ENCODE assay signal across 15 cellular contexts in genomic region chr12:21831671-21832357, GRCh38. TPM values are rescaled to one million over a fixed set of nuclear protein-coding genes. Genes with fewer than 3 reads are reported as not detected.
A peak's percentile ranks its signal among the peaks of the same experiment; 100 is the strongest.
DNase-seq lines count a peak whose midpoint lies in the region; ATAC-seq, FAIRE-seq and TF ChIP-seq lines count a peak whose summit lies in the region.
"Had no signal": no experiment of that assay in that cellular context is flagged by ENCODE, and none has a peak within 500 bp of the region (broad histone marks: within the 10 kb centered on the region; RNA-seq: fewer than 3 reads in every experiment).

No MANE protein-coding gene starts in this region.

- DNase-seq in AG08396 (ENCODE audit: low spot score), result peak; percentile 23
- DNase-seq in caudate nucleus (lab: John Stamatoyannopoulos, UW), result no peak
- DNase-seq in right cardiac atrium, result peak in 2 of 3 donors; percentile 14 to 19
- peak in 1 of 2 donors; percentile 24 for DNase-seq in gastrocnemius medialis
- DNase-seq in AG08395 (ENCODE audit: low spot score), result no peak
- no peak for DNase-seq in HTR-8/SVneo (ENCODE audit: insufficient read length, low spot score)
- no peak for DNase-seq in activated CD4-positive, alpha-beta memory T cell treated with anti-CD3 and anti-CD28 coated beads for 36 hours
- DNase-seq: activated effector memory CD4-positive, alpha-beta T cell treated with anti-CD3 and anti-CD28 coated beads, Interleukin-2, amount 50 U/mL, for 16 hours; stimulated activated CD4-positive, alpha-beta T cell treated with anti-CD3 and anti-CD28 coated beads, Interleukin-1b, Interleukin-23, amount 100 ng/mL, for 48 hours; stimulated activated naive CD4-positive, alpha-beta T cell treated with Interleukin-2 at 50 U/mL for 16 hours had no signal

- H3K4me3 ChIP-seq in right cardiac atrium (ENCODE audit: low read length) (no peak overlapping the region), gastrocnemius medialis (no peak overlapping the region)

- peaks cover 0 to 14% of the 10 kb centered on the region in 2 donors for H3K36me3 ChIP-seq in gastrocnemius medialis

- 60% methylated on average over 6 of the region's 6 CpGs for WGBS in right cardiac atrium

- H3K4me1 Mint-ChIP-seq in activated CD4-positive, alpha-beta memory T cell treated with anti-CD3 and anti-CD28 coated beads for 36 hours (ENCODE audit: low read depth), result no peaks in the 10 kb centered on the region

- H3K4me3 Mint-ChIP-seq in activated CD4-positive, alpha-beta memory T cell treated with anti-CD3 and anti-CD28 coated beads for 36 hours, result no peak overlapping the region
- H3K4me3 Mint-ChIP-seq: natural killer cell treated with Interleukin-12 subunit alpha and Interleukin-12 subunit beta and Interleukin-15 and Interleukin-18, amount 100 ng/mL, for 72 hours had no signal

- in situ Hi-C loops in gastrocnemius medialis (cut with MboI; ENCODE audit: low sequenced_read_pairs in 4 of 4), result no loop called here

- FAIRE-seq in HTR-8/SVneo (lab: Jason Lieb, UNC), result no peak
- FAIRE-seq: GM12892 had no signal

- H3K27me3 ChIP-seq in right cardiac atrium (ENCODE audit: control insufficient read depth, insufficient read depth) (no peaks in the 10 kb centered on the region), gastrocnemius medialis (no peaks in the 10 kb centered on the region)

- H3K9me3 Mint-ChIP-seq in activated CD4-positive, alpha-beta memory T cell treated with anti-CD3 and anti-CD28 coated beads for 36 hours, result no peaks in the 10 kb centered on the region

- peak overlapping the region; percentile 23 for H3K27ac ChIP-seq in caudate nucleus (ENCODE audit: low read depth, low read length)
- peak overlapping the region; percentile 59 for H3K27ac ChIP-seq in right cardiac atrium (ENCODE audit: low read length)
- peak overlapping the region; percentile 61 to 87 (median 74) for H3K27ac ChIP-seq in gastrocnemius medialis
- H3K27ac ChIP-seq: KMS-11 had no signal

- no peaks in the 10 kb centered on the region for H3K9me3 ChIP-seq in right cardiac atrium (ENCODE audit: control insufficient read depth, low read length)
- H3K9me3 ChIP-seq in gastrocnemius medialis, result no peaks in the 10 kb centered on the region

- CTCF ChIA-PET in activated CD4-positive, alpha-beta memory T cell treated with anti-CD3 and anti-CD28 coated beads for 36 hours (lab: Charles Lee), result interaction anchor here (0.7 kb wide), 1 partner anchor 134 kb away, joined by 3 read pairs; no protein-coding TSS in a partner anchor

- no peaks in the 10 kb centered on the region for H3K27me3 Mint-ChIP-seq in activated CD4-positive, alpha-beta memory T cell treated with anti-CD3 and anti-CD28 coated beads for 36 hours
- H3K27me3 Mint-ChIP-seq: natural killer cell treated with Interleukin-12 subunit alpha and Interleukin-12 subunit beta and Interleukin-15 and Interleukin-18, amount 100 ng/mL, for 72 hours had no signal

- H3K4me1 ChIP-seq in right cardiac atrium (ENCODE audit: control insufficient read depth, insufficient read depth, low read length), result no peaks in the 10 kb centered on the region
- peaks cover 12 to 41% of the 10 kb centered on the region in 2 donors for H3K4me1 ChIP-seq in gastrocnemius medialis

- no peak for TF ChIP-seq CTCF in gastrocnemius medialis (IDR thresholded peaks at IDR 0.05 in 4 of 5, conservative IDR thresholded peaks at IDR 0.05 in 1 of 5)

- H3K27ac Mint-ChIP-seq in activated CD4-positive, alpha-beta memory T cell treated with anti-CD3 and anti-CD28 coated beads for 36 hours, result no peak overlapping the region
- H3K27ac Mint-ChIP-seq: natural killer cell treated with Interleukin-12 subunit alpha and Interleukin-12 subunit beta and Interleukin-15 and Interleukin-18, amount 100 ng/mL, for 72 hours had no signal

- TF ChIP-seq POLR2A in gastrocnemius medialis (IDR thresholded peaks at IDR 0.05), result no peak

- ATAC-seq in right cardiac atrium (peak; percentile 58 to 60), gastrocnemius medialis (peak; percentile 20 to 40), GM19467 (IDR thresholded peaks at IDR 0.05; ENCODE audit: unreplicated experiment) (no peak)
- ATAC-seq: natural killer cell treated with Interleukin-12 subunit alpha and Interleukin-12 subunit beta and Interleukin-15 and Interleukin-18, amount 100 ng/mL, for 72 hours had no signal

- H3K36me3 Mint-ChIP-seq in activated CD4-positive, alpha-beta memory T cell treated with anti-CD3 and anti-CD28 coated beads for 36 hours, result no peaks in the 10 kb centered on the region
- H3K36me3 Mint-ChIP-seq: natural killer cell treated with Interleukin-12 subunit alpha and Interleukin-12 subunit beta and Interleukin-15 and Interleukin-18, amount 100 ng/mL, for 72 hours had no signal

- POLR2A ChIA-PET in activated CD4-positive, alpha-beta memory T cell treated with anti-CD3 and anti-CD28 coated beads for 36 hours (lab: Charles Lee), result no interaction called here

- intact Hi-C loops in right cardiac atrium (cut with DNase I), result loop anchor here in 1 of 4 donors (10.0 kb wide), 1 partner anchor 47 kb away; no protein-coding TSS in a partner anchor
- intact Hi-C loops in gastrocnemius medialis (cut with DNase I; ENCODE audit: low total_unique reads), result no loop called here
- intact Hi-C loops in activated CD4-positive, alpha-beta memory T cell treated with anti-CD3 and anti-CD28 coated beads for 36 hours (cut with micrococcal nuclease), result no loop called here

RNA-seq across cellular contexts. Expression of gene KCNJ8, which starts 57.3 kb away (rescaled TPM):
- 10 to 100 TPM; 37.5 to 45.0 (median 40.4) TPM for total RNA-seq in right cardiac atrium
- polyA plus RNA-seq in right cardiac atrium, result 25.7 TPM
- 10 to 100 TPM in 3 of 4 donors, 1 to 10 TPM in 1; 5.4 to 47.1 (median 12.6) TPM for total RNA-seq in gastrocnemius medialis
- total RNA-seq in activated CD4-positive, alpha-beta memory T cell treated with anti-CD3 and anti-CD28 coated beads for 36 hours, result not detected
- total RNA-seq: A673; natural killer cell treated with Interleukin-12 subunit alpha and Interleukin-12 subunit beta and Interleukin-15 and Interleukin-18, amount 100 ng/mL, for 72 hours had no signal

Comparison
In these comparisons a context has a peak if more than half of its experiments do, and no peak if none do; other contexts are left out.
1. DNase-seq: peak in AG08396 (single experiment) and right cardiac atrium (2 of 3); none in caudate nucleus (0 of 61), AG08395 (single experiment), HTR-8/SVneo (single experiment) and activated CD4-positive, alpha-beta memory T cell treated with anti-CD3 and anti-CD28 coated beads for 36 hours (single experiment).
2. H3K27ac ChIP-seq: peak in every context shown above with its lines; median percentile 74 in gastrocnemius medialis; 59 in right cardiac atrium; 23 in caudate nucleus.
3. RNA of gene KCNJ8, which starts 57.3 kb away (total RNA-seq): 37.5 to 45.0 TPM in right cardiac atrium and 5.4 to 47.1 TPM in gastrocnemius medialis; not detected in activated CD4-positive, alpha-beta memory T cell treated with anti-CD3 and anti-CD28 coated beads for 36 hours; every median in the first group is over 4 times any median in the second.